In genomic region chr20:54208492-54209044, GRCh38 we compare ENCODE assay signal across 7 cellular contexts. TPM values are rescaled to one million over a fixed set of nuclear protein-coding genes. Genes with fewer than 3 reads are reported as not detected.
DNase-seq lines count a peak whose midpoint lies in the region; ATAC-seq and FAIRE-seq lines count a peak whose summit lies in the region.

No MANE protein-coding gene starts in this region.

- no peaks in the 10 kb centered on the region for H3K9me3 Mint-ChIP-seq in activated T-helper 1 cell treated with anti-CD3 and anti-CD28 coated beads, Interleukin-12 subunit alpha, Interleukin-12 subunit beta, Interleukin-2, Interleukin-4 antibody, amounts not matched to agents 30 ng/mL and 10 ng/mL and 1 ng/mL, durations not matched to agents 14 hours and 24 hours and 36 hours

- peaks cover 31% of the 10 kb centered on the region for H3K4me1 Mint-ChIP-seq in activated T-helper 1 cell treated with anti-CD3 and anti-CD28 coated beads, Interleukin-12 subunit alpha, Interleukin-12 subunit beta, Interleukin-2, Interleukin-4 antibody, amounts not matched to agents 30 ng/mL and 10 ng/mL and 1 ng/mL, durations not matched to agents 14 hours and 24 hours and 36 hours (ENCODE audit: low read depth)

- FAIRE-seq in GM19239 (lab: Jason Lieb, UNC), result no peak

- H3K27ac Mint-ChIP-seq in activated T-helper 1 cell treated with anti-CD3 and anti-CD28 coated beads, Interleukin-12 subunit alpha, Interleukin-12 subunit beta, Interleukin-2, Interleukin-4 antibody, amounts not matched to agents 30 ng/mL and 10 ng/mL and 1 ng/mL, durations not matched to agents 14 hours and 24 hours and 36 hours, result peak overlapping the region; percentile 80

- DNase-seq in EL (peak; percentile 33), HuH-7.5 (ENCODE audit: low spot score) (peak; percentile 71), left ventricle myocardium superior (no peak), renal cortical epithelial cell (ENCODE audit: low read depth) (peak; percentile 84), GM19239 (ENCODE audit: insufficient read length, low spot score) (no peak)
- DNase-seq in activated T-helper 1 cell treated with anti-CD3 and anti-CD28 coated beads, Interleukin-12 subunit alpha, Interleukin-12 subunit beta, Interleukin-2, Interleukin-4 antibody, amounts not matched to agents 30 ng/mL and 10 ng/mL and 1 ng/mL, durations not matched to agents 14 hours and 24 hours and 36 hours (ENCODE audit: low spot score), result no peak

- peak overlapping the region; percentile 90 for H3K4me3 Mint-ChIP-seq in activated T-helper 1 cell treated with anti-CD3 and anti-CD28 coated beads, Interleukin-12 subunit alpha, Interleukin-12 subunit beta, Interleukin-2, Interleukin-4 antibody, amounts not matched to agents 30 ng/mL and 10 ng/mL and 1 ng/mL, durations not matched to agents 14 hours and 24 hours and 36 hours

- no peaks in the 10 kb centered on the region for H3K27me3 Mint-ChIP-seq in activated T-helper 1 cell treated with anti-CD3 and anti-CD28 coated beads, Interleukin-12 subunit alpha, Interleukin-12 subunit beta, Interleukin-2, Interleukin-4 antibody, amounts not matched to agents 30 ng/mL and 10 ng/mL and 1 ng/mL, durations not matched to agents 14 hours and 24 hours and 36 hours (ENCODE audit: insufficient read depth)

- intact Hi-C loops in activated T-helper 1 cell treated with anti-CD3 and anti-CD28 coated beads, Interleukin-12 subunit alpha, Interleukin-12 subunit beta, Interleukin-2, Interleukin-4 antibody, amounts not matched to agents 30 ng/mL and 10 ng/mL and 1 ng/mL, durations not matched to agents 14 hours and 24 hours and 36 hours (cut with micrococcal nuclease), result loop anchor here (2.0 to 5.0 kb wide), 4 partner anchors 144 to 502 kb away; partner anchors contain the start of gene DOK5
- intact Hi-C loops in left ventricle myocardium superior (cut with micrococcal nuclease), result no loop called here

- H3K36me3 Mint-ChIP-seq in activated T-helper 1 cell treated with anti-CD3 and anti-CD28 coated beads, Interleukin-12 subunit alpha, Interleukin-12 subunit beta, Interleukin-2, Interleukin-4 antibody, amounts not matched to agents 30 ng/mL and 10 ng/mL and 1 ng/mL, durations not matched to agents 14 hours and 24 hours and 36 hours (ENCODE audit: low read depth), result peaks cover 11% of the 10 kb centered on the region

- peak; percentile 8 for ATAC-seq in GM21381 (IDR thresholded peaks at IDR 0.05; ENCODE audit: unreplicated experiment)
- peak; percentile 4 for ATAC-seq in left ventricle myocardium superior

RNA-seq across cellular contexts. Expression of gene PFDN4, which starts 0.7 kb away (rescaled TPM):
- 72.6 and 75.8 TPM in 2 replicates for total RNA-seq in activated T-helper 1 cell treated with anti-CD3 and anti-CD28 coated beads, Interleukin-12 subunit alpha, Interleukin-12 subunit beta, Interleukin-2, Interleukin-4 antibody, amounts not matched to agents 30 ng/mL and 10 ng/mL and 1 ng/mL, durations not matched to agents 14 hours and 24 hours and 36 hours
- total RNA-seq in left ventricle myocardium superior (22.2 TPM), renal cortical epithelial cell (82.6 and 223 TPM in 2 replicates)

RNA-seq across cellular contexts. Expression of gene CYP24A1, which starts 34.8 kb away (rescaled TPM):
- total RNA-seq in activated T-helper 1 cell treated with anti-CD3 and anti-CD28 coated beads, Interleukin-12 subunit alpha, Interleukin-12 subunit beta, Interleukin-2, Interleukin-4 antibody, amounts not matched to agents 30 ng/mL and 10 ng/mL and 1 ng/mL, durations not matched to agents 14 hours and 24 hours and 36 hours, result not detected in 2 replicates
- total RNA-seq in left ventricle myocardium superior, result not detected
- total RNA-seq in renal cortical epithelial cell, result 6.6 and 15.5 TPM in 2 replicates

Comparison
In these comparisons a context has a peak if more than half of its experiments do, and no peak if none do; other contexts are left out.
1. DNase-seq: peak in EL (single experiment), HuH-7.5 (single experiment) and renal cortical epithelial cell (single experiment); none in activated T-helper 1 cell treated with anti-CD3 and anti-CD28 coated beads, Interleukin-12 subunit alpha, Interleukin-12 subunit beta, Interleukin-2, Interleukin-4 antibody, amounts not matched to agents 30 ng/mL and 10 ng/mL and 1 ng/mL, durations not matched to agents 14 hours and 24 hours and 36 hours (single experiment), left ventricle myocardium superior (single experiment) and GM19239 (single experiment).